8 cellular contexts compared by ENCODE assay signal in the genomic region with DNA sequence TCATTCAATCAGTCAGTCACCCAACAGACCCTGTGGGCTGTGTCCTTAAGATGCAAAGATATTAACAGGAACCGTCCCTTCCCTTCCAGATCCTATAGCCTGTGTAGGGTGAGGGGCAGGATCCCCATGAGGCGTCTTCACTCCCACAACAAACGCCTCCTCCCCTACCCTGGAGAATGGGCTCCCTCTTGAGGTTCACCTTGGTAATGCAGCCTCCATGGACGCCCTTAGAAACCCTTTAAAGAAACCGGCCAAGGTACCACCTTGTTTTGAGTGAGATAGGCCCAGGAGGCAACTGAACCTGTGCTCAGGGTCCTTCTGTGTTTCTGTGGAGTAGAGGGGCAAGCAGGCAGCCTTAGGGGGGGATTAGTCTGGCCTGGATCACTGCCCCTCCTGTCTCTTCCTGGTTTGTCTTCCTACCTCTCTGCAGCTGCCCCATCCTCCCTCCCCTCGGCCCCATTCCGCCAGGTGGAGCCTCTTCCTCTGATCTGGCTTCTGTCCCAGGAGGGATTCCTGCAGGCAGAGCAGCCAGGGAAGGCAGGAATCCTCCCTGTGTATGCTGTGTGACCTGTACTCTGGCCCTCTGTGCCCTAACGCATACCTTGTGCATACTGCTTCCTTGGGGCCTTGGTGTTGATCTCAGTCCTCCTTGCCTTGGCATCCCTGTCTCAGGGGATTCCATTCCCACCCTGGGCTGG. TPM values are rescaled to one million over a fixed set of nuclear protein-coding genes. Genes with fewer than 3 reads are reported as not detected.
DNase-seq lines count a peak whose midpoint lies in the region; ATAC-seq and TF ChIP-seq lines count a peak whose summit lies in the region.

No MANE protein-coding gene starts in this region.

- POLR2A ChIA-PET in BJ (lab: Charles Lee) (no interaction called here), HEK293 (lab: Yijun Ruan, JAX) (no interaction called here)

- H3K4me1 ChIP-seq in HEK293 (ENCODE audit: control insufficient read depth, insufficient read depth, low read length): no peaks in the 10 kb centered on the region
- H3K4me1 ChIP-seq in lower lobe of right lung: no peaks in the 10 kb centered on the region

- ATAC-seq in lower lobe of right lung (peak; percentile 86 to 87), GM21390 (IDR thresholded peaks at IDR 0.05; ENCODE audit: unreplicated experiment) (no peak)

- CTCF ChIA-PET in BJ (lab: Yijun Ruan, JAX): interaction anchor here (0.6 to 9.6 kb wide), 17 partner anchors 9 to 447 kb away, joined by 3 to 121 read pairs (median 4); partner anchors contain the start of gene GUCA1B
- CTCF ChIA-PET in HEK293 (lab: Yijun Ruan, JAX): interaction anchor here (0.6 to 5.3 kb wide), 17 partner anchors 9 to 711 kb away, joined by 3 to 46 read pairs (median 5); no protein-coding TSS in a partner anchor

- H3K27ac ChIP-seq in HEK293 (ENCODE audit: extremely low read depth, low read depth, low read length) (no peak overlapping the region), dorsolateral prefrontal cortex (no peak overlapping the region), lower lobe of right lung (no peak overlapping the region)

- DNase-seq in BJ (ENCODE audit: low read depth): no peak
- DNase-seq in NCI-H526 (lab: John Stamatoyannopoulos, UW): peak; percentile 81 to 90
- DNase-seq in activated CD4-positive, alpha-beta T cell treated with anti-CD3 and anti-CD28 coated beads, Interleukin-2, amount 50 U/mL, for 1 hour: peak; percentile 74
- DNase-seq in dorsolateral prefrontal cortex: peak in 7 of 10 donors; percentile 23 to 56 (median 50)
- no peak for DNase-seq in lower lobe of right lung
- peak; percentile 53 for DNase-seq in stimulated activated CD8-positive, alpha-beta memory T cell treated with anti-CD3 and anti-CD28 coated beads, Interleukin-12 subunit alpha, Interleukin-12 subunit beta, amount 100 ng/mL, for 4 hours (ENCODE audit: low read depth)

- peak; percentile 94 for TF ChIP-seq CTCF in BJ (IDR thresholded peaks at IDR 0.05; ENCODE audit: insufficient read depth, low read depth, low read length)
- peak; percentile 86 for TF ChIP-seq CTCF in HEK293 (tag by site-specific recombination; IDR thresholded peaks at IDR 0.05)
- peak; percentile 74 to 94 (median 85) for TF ChIP-seq CTCF in dorsolateral prefrontal cortex (IDR thresholded peaks at IDR 0.05 in 54 of 56, conservative IDR thresholded peaks at IDR 0.05 in 2 of 56; ENCODE audit: low read depth in 1 of 56, partially characterized antibody in 56 of 56)
- TF ChIP-seq CTCF in lower lobe of right lung (IDR thresholded peaks at IDR 0.05): peak; percentile 97

- H3K4me3 ChIP-seq in BJ (ENCODE audit: low read depth, low read length) (no peak overlapping the region), HEK293 (ENCODE audit: low read depth, low read length) (no peak overlapping the region), dorsolateral prefrontal cortex (no peak overlapping the region), lower lobe of right lung (no peak overlapping the region)

- H3K27me3 ChIP-seq in BJ (ENCODE audit: control insufficient read depth, insufficient read depth, low read length) (peaks cover 5% of the 10 kb centered on the region; the same call in 1 of the 2 replicates), dorsolateral prefrontal cortex (no peaks in the 10 kb centered on the region), lower lobe of right lung (ENCODE audit: low read depth) (no peaks in the 10 kb centered on the region)

- intact Hi-C loops in dorsolateral prefrontal cortex (cut with DNase I) (loop anchor here in 1 of 2 donors (10.0 kb wide), 1 partner anchor 92 kb away; no protein-coding TSS in a partner anchor), lower lobe of right lung (cut with DNase I) (loop anchor here (10.0 kb wide), 1 partner anchor 92 kb away; no protein-coding TSS in a partner anchor)

- no peaks in the 10 kb centered on the region for H3K9me3 ChIP-seq in HEK293 (ENCODE audit: control insufficient read depth, insufficient read depth, low read depth, low read length)
- no peaks in the 10 kb centered on the region for H3K9me3 ChIP-seq in lower lobe of right lung

- H3K36me3 ChIP-seq in BJ (ENCODE audit: control insufficient read depth, insufficient read depth, low read length) (no peaks in the 10 kb centered on the region), HEK293 (ENCODE audit: control insufficient read depth in 2 of 2, insufficient read depth in 1 of 2, low read length in 2 of 2) (no peaks in the 10 kb centered on the region), lower lobe of right lung (no peaks in the 10 kb centered on the region)

TF ChIP-seq in HEK293, 187 proteins besides CTCF, POLR2A, EP300 and RAD21 (continues in another document):
- TF ChIP-seq ZNF521 (tag by site-specific recombination; IDR thresholded peaks at IDR 0.05): no peak
- TF ChIP-seq ZNF16 (tag by site-specific recombination; IDR thresholded peaks at IDR 0.05; ENCODE audit: low read depth): no peak
- no peak for TF ChIP-seq ZNF266 (tag by site-specific recombination; IDR thresholded peaks at IDR 0.05; ENCODE audit: low read depth)
- no peak for TF ChIP-seq ZNF292 (tag by site-specific recombination; IDR thresholded peaks at IDR 0.05; ENCODE audit: borderline replicate concordance, low read depth)
- TF ChIP-seq, protein P1, sequence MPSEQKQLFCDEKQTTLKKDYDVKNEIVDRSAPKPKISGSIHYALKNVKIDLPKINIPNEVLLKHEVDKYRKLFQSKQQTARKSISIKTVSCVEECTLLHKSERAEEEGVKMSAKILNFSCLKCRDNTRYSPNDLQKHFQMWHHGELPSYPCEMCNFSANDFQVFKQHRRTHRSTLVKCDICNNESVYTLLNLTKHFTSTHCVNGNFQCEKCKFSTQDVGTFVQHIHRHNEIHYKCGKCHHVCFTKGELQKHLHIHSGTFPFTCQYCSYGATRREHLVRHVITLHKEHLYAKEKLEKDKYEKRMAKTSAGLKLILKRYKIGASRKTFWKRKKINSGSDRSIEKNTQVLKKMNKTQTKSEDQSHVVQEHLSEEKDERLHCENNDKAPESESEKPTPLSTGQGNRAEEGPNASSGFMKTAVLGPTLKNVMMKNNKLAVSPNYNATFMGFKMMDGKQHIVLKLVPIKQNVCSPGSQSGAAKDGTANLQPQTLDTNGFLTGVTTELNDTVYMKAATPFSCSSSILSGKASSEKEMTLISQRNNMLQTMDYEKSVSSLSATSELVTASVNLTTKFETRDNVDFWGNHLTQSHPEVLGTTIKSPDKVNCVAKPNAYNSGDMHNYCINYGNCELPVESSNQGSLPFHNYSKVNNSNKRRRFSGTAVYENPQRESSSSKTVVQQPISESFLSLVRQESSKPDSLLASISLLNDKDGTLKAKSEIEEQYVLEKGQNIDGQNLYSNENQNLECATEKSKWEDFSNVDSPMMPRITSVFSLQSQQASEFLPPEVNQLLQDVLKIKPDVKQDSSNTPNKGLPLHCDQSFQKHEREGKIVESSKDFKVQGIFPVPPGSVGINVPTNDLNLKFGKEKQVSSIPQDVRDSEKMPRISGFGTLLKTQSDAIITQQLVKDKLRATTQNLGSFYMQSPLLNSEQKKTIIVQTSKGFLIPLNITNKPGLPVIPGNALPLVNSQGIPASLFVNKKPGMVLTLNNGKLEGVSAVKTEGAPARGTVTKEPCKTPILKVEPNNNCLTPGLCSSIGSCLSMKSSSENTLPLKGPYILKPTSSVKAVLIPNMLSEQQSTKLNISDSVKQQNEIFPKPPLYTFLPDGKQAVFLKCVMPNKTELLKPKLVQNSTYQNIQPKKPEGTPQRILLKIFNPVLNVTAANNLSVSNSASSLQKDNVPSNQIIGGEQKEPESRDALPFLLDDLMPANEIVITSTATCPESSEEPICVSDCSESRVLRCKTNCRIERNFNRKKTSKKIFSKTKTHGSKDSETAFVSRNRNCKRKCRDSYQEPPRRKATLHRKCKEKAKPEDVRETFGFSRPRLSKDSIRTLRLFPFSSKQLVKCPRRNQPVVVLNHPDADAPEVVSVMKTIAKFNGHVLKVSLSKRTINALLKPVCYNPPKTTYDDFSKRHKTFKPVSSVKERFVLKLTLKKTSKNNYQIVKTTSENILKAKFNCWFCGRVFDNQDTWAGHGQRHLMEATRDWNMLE (tag by site-specific recombination; conservative IDR thresholded peaks at IDR 0.05; ENCODE audit: low read depth): no peak
- peak; percentile 62 for TF ChIP-seq ZFHX2 (tag by site-specific recombination; conservative IDR thresholded peaks at IDR 0.05)
- no peak for TF ChIP-seq ZNF184 (tag by site-specific recombination; IDR thresholded peaks at IDR 0.05)
- no peak for TF ChIP-seq ZBTB17 (tag by site-specific recombination; IDR thresholded peaks at IDR 0.05)
- no peak for TF ChIP-seq ZNF146 (tag by site-specific recombination; IDR thresholded peaks at IDR 0.05)
- TF ChIP-seq ZBTB48 (tag by site-specific recombination; IDR thresholded peaks at IDR 0.05): no peak
- TF ChIP-seq ZXDB (tag by site-specific recombination; IDR thresholded peaks at IDR 0.05): peak; percentile 24; the same call in 1 of the 2 replicates
- TF ChIP-seq ZNF112 (tag by site-specific recombination; IDR thresholded peaks at IDR 0.05): no peak
- TF ChIP-seq ZNF843 (tag by site-specific recombination; IDR thresholded peaks at IDR 0.05): no peak
- TF ChIP-seq ZNF10 (tag by site-specific recombination; IDR thresholded peaks at IDR 0.05): no peak
- TF ChIP-seq ZNF324 (tag by site-specific recombination; IDR thresholded peaks at IDR 0.05): no peak
- no peak for TF ChIP-seq ZNF571 (tag by site-specific recombination; IDR thresholded peaks at IDR 0.05)
- TF ChIP-seq HOXA7 (CRISPR knock-in tag; IDR thresholded peaks at IDR 0.05; ENCODE audit: borderline replicate concordance): no peak
- no peak for TF ChIP-seq ZNF514 (tag by site-specific recombination; IDR thresholded peaks at IDR 0.05)
- TF ChIP-seq ZNF132 (tag by site-specific recombination; IDR thresholded peaks at IDR 0.05; ENCODE audit: borderline replicate concordance): no peak

RNA-seq across cellular contexts. Expression of gene GUCA1A, which starts 6.6 kb away (rescaled TPM):
- polyA plus RNA-seq in BJ (2011; rRNA removed): 0.20 and 0.33 TPM in 2 replicates
- 0.14 TPM in 1 of 2 replicates, not detected in the other for polyA minus RNA-seq in BJ (2011; rRNA and poly(A)+ RNA removed)
- total RNA-seq in dorsolateral prefrontal cortex (1 to 10 TPM in 35 of 120 experiments, under 1 TPM in 72, not detected in 13; 0.28 to 2.3 (median 0.75) TPM), lower lobe of right lung (not detected)

RNA-seq across cellular contexts. Expression of gene C6orf132, which starts 24.2 kb away (rescaled TPM):
- 0.51 and 0.70 TPM in 2 replicates for polyA plus RNA-seq in BJ (2011; rRNA removed)
- 0.41 and 0.47 TPM in 2 replicates for polyA minus RNA-seq in BJ (2011; rRNA and poly(A)+ RNA removed)
- under 1 TPM in 12 of 120 experiments, not detected in 108; 0.06 to 0.15 (median 0.10) TPM for total RNA-seq in dorsolateral prefrontal cortex
- total RNA-seq in lower lobe of right lung: 13.5 TPM

RNA-seq across cellular contexts. Expression of gene GUCA1B, which starts 28.2 kb away (rescaled TPM):
- 0.40 and 0.58 TPM in 2 replicates for polyA plus RNA-seq in BJ (2011; rRNA removed)
- 0.21 TPM in 1 of 2 replicates, not detected in the other for polyA minus RNA-seq in BJ (2011; rRNA and poly(A)+ RNA removed)
- total RNA-seq in dorsolateral prefrontal cortex: 1 to 10 TPM in 119 of 120 experiments, under 1 TPM in 1; 0.99 to 10.0 (median 4.4) TPM
- 0.80 TPM for total RNA-seq in lower lobe of right lung

RNA-seq across cellular contexts. Expression of gene MRPS10, which starts 51.1 kb away (rescaled TPM):
- polyA plus RNA-seq in BJ (2011; rRNA removed): 26.4 and 43.3 TPM in 2 replicates
- polyA minus RNA-seq in BJ (2011; rRNA and poly(A)+ RNA removed): 6.0 and 7.4 TPM in 2 replicates
- total RNA-seq in dorsolateral prefrontal cortex: 10 to 100 TPM; 18.8 to 41.4 (median 29.6) TPM
- total RNA-seq in lower lobe of right lung: 23.6 TPM

Comparison
In these comparisons a context has a peak if more than half of its experiments do, and no peak if none do; other contexts are left out.
1. DNase-seq: peak in NCI-H526 (2 of 2), activated CD4-positive, alpha-beta T cell treated with anti-CD3 and anti-CD28 coated beads, Interleukin-2, amount 50 U/mL, for 1 hour (single experiment), dorsolateral prefrontal cortex (7 of 10) and stimulated activated CD8-positive, alpha-beta memory T cell treated with anti-CD3 and anti-CD28 coated beads, Interleukin-12 subunit alpha, Interleukin-12 subunit beta, amount 100 ng/mL, for 4 hours (single experiment); none in BJ (single experiment) and lower lobe of right lung (single experiment).
2. RNA of gene C6orf132, which starts 24.2 kb away (total RNA-seq): 13.5 TPM in lower lobe of right lung (single experiment); 0.06 to 0.15 TPM in dorsolateral prefrontal cortex; every median in the first group is over 10 times any median in the second.
3. Peak in every context shown above with its lines, with median percentiles within 50 percentile points of each other: CTCF ChIP-seq.